20 cellular contexts compared by ENCODE assay signal in the genomic region with DNA sequence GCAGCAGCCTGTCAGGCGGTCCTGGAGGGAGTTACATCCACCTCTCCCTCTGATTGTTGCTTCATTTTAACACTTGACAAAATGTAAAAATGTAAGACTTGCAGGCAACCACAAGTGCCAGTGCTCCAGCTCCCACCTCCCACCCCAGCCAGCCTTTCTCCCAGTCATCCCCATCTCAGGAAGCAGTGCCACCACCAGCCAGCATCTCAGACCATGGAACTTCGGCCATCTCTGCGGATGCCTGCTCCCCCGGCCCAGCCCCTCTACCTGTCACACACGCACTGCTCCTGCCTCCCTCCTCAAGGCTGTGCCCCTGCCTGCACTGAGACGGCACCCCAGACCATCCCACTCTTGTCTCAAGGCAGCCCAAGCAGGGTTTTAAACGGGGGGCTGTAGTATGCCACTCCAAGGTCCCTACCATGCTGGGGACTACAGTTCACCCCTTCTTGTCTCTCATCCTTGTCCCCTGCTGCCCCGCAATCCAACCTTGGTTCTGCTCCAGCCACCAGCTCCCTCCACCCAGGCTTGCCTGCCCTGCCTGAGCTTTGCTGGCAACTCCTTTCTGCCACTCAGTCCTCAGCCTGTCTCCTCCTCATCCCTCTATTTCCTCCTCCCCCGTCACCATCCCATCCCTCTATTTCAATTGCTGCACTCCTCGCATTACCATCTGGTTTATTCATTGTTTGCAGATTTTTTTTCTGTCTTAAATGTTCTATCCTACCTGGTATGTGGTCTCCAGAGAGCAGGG.
DNase-seq lines count a peak whose midpoint lies in the region; ATAC-seq, FAIRE-seq and TF ChIP-seq lines count a peak whose summit lies in the region.
"Had no signal": no experiment of that assay in that cellular context is flagged by ENCODE, and none has a peak within 500 bp of the region (broad histone marks: within the 10 kb centered on the region; RNA-seq: fewer than 3 reads in every experiment).

No MANE protein-coding gene starts in this region.

- POLR2A ChIA-PET in activated CD8-positive, alpha-beta T cell treated with anti-CD3 and anti-CD28 coated beads, Interleukin-2, amount 10 ng/mL, durations not matched to agents 7 days and 5 days (lab: Charles Lee) = interaction anchor here (0.5 kb wide), 1 partner anchor 208 kb away, joined by 4 read pairs; no protein-coding TSS in a partner anchor
- POLR2A ChIA-PET in activated CD8-positive, alpha-beta T cell treated with anti-CD3 and anti-CD28 coated beads for 36 hours (lab: Charles Lee) = no interaction called here
- POLR2A ChIA-PET in H1 (lab: Charles Lee; ENCODE audit: partially characterized antibody) = interaction anchor here (0.8 to 1.1 kb wide), 3 partner anchors 10 to 13 kb away, joined by 3 to 4 read pairs (median 3); no protein-coding TSS in a partner anchor

- peak overlapping the region; percentile 1 for H3K27ac Mint-ChIP-seq in activated CD8-positive, alpha-beta T cell treated with anti-CD3 and anti-CD28 coated beads, Interleukin-2, amount 10 ng/mL, durations not matched to agents 7 days and 5 days
- H3K27ac Mint-ChIP-seq in activated CD8-positive, alpha-beta T cell treated with anti-CD3 and anti-CD28 coated beads for 36 hours = no peak overlapping the region
- peak overlapping the region; percentile 36 for H3K27ac Mint-ChIP-seq in nephron progenitor cell

- H4K91ac ChIP-seq in H1 (replicated peaks; ENCODE audit: insufficient read length, low read length) = peak overlapping the region; percentile 59

- H3K79me1 ChIP-seq in H1 (ENCODE audit: low read depth, low read length) = peaks cover 3% of the 10 kb centered on the region; the same call in 1 of the 2 replicates

- H3K4me1 Mint-ChIP-seq in activated CD8-positive, alpha-beta T cell treated with anti-CD3 and anti-CD28 coated beads, Interleukin-2, amount 10 ng/mL, durations not matched to agents 7 days and 5 days (ENCODE audit: low read depth) = peaks cover 8% of the 10 kb centered on the region
- H3K4me1 Mint-ChIP-seq in activated CD8-positive, alpha-beta T cell treated with anti-CD3 and anti-CD28 coated beads for 36 hours (ENCODE audit: low read depth) = peaks cover 10% of the 10 kb centered on the region
- H3K4me1 Mint-ChIP-seq in nephron progenitor cell = peaks cover 44% of the 10 kb centered on the region

- H3K14ac ChIP-seq in H1 (ENCODE audit: insufficient read length) = no peak overlapping the region

- no peak overlapping the region for H3K4me3 Mint-ChIP-seq in activated CD8-positive, alpha-beta T cell treated with anti-CD3 and anti-CD28 coated beads, Interleukin-2, amount 10 ng/mL, durations not matched to agents 7 days and 5 days
- H3K4me3 Mint-ChIP-seq in activated CD8-positive, alpha-beta T cell treated with anti-CD3 and anti-CD28 coated beads for 36 hours = no peak overlapping the region
- peak overlapping the region; percentile 15 for H3K4me3 Mint-ChIP-seq in nephron progenitor cell

- no peak overlapping the region for H2BK120ac ChIP-seq in H1 (replicated peaks; ENCODE audit: low read depth, low read length)

- no peak overlapping the region for H3K4ac ChIP-seq in H1 (replicated peaks; ENCODE audit: insufficient read length, low read depth, low read length)

- H3K36me3 ChIP-seq in H7 (replicated peaks; ENCODE audit: control insufficient read depth, insufficient read depth, low read length) (no peaks in the 10 kb centered on the region), H1 (ENCODE audit: control insufficient read depth in 2 of 4, insufficient read depth in 4 of 4, low read length in 3 of 4) (no peaks in the 10 kb centered on the region)

- no peak for ATAC-seq in activated CD8-positive, alpha-beta T cell treated with anti-CD3 and anti-CD28 coated beads, Interleukin-2, amount 10 ng/mL, durations not matched to agents 7 days and 5 days
- ATAC-seq in activated CD8-positive, alpha-beta T cell treated with anti-CD3 and anti-CD28 coated beads for 36 hours = no peak
- ATAC-seq in GM19351 (IDR thresholded peaks at IDR 0.05; ENCODE audit: unreplicated experiment) (no peak), GM19324 (IDR thresholded peaks at IDR 0.05; ENCODE audit: low FRiP score, unreplicated experiment) (no peak)
- ATAC-seq: HepG2 had no signal

- H3K9me3 Mint-ChIP-seq in activated CD8-positive, alpha-beta T cell treated with anti-CD3 and anti-CD28 coated beads, Interleukin-2, amount 10 ng/mL, durations not matched to agents 7 days and 5 days (ENCODE audit: insufficient read depth) = no peaks in the 10 kb centered on the region
- no peaks in the 10 kb centered on the region for H3K9me3 Mint-ChIP-seq in activated CD8-positive, alpha-beta T cell treated with anti-CD3 and anti-CD28 coated beads for 36 hours
- no peaks in the 10 kb centered on the region for H3K9me3 Mint-ChIP-seq in nephron progenitor cell

- no peak overlapping the region for H2AK5ac ChIP-seq in H1 (ENCODE audit: low read depth, low read length)

- 74% methylated on average over 10 of the region's 10 CpGs; no CpG with 5 or more reads in 1 of the 2 experiments for WGBS in H1 (ENCODE audit: extremely low coverage in 1 of 2, insufficient coverage in 1 of 2, insufficient read length in 1 of 2, insufficient replicate concordance in 2 of 2, low coverage in 1 of 2, low lambda C conversion rate in 2 of 2, missing lambda C conversion rate in 1 of 2), 2 experiments

- peaks cover 0 to 17% (median 5%) of the 10 kb centered on the region in 4 experiments; a peak in 6 of 7 replicates for H3K4me1 ChIP-seq in H1 (replicated peaks in 1 of 4; ENCODE audit: control insufficient read depth in 3 of 4, insufficient read depth in 4 of 4, low read length in 3 of 4)

- CTCF ChIA-PET in activated CD8-positive, alpha-beta T cell treated with anti-CD3 and anti-CD28 coated beads, Interleukin-2, amount 10 ng/mL, durations not matched to agents 7 days and 5 days (lab: Charles Lee) = interaction anchor here (1.4 kb wide), 1 partner anchor 17 kb away, joined by 4 read pairs; no protein-coding TSS in a partner anchor
- CTCF ChIA-PET in activated CD8-positive, alpha-beta T cell treated with anti-CD3 and anti-CD28 coated beads for 36 hours (lab: Charles Lee) = interaction anchor here (0.8 to 1.4 kb wide), 3 partner anchors 76 to 133 kb away, joined by 3 to 4 read pairs (median 3); no protein-coding TSS in a partner anchor
- CTCF ChIA-PET in H1 (lab: Charles Lee; ENCODE audit: partially characterized antibody) = interaction anchor here (0.9 to 1.0 kb wide), 2 partner anchors 35 to 149 kb away, joined by 3 to 5 read pairs; no protein-coding TSS in a partner anchor

- no peak overlapping the region for H2AFZ ChIP-seq in H1 (ENCODE audit: low read length)
- H2AFZ ChIP-seq: GM23248, PC-9 had no signal

- intact Hi-C loops in activated CD8-positive, alpha-beta T cell treated with anti-CD3 and anti-CD28 coated beads for 36 hours (cut with micrococcal nuclease) = loop anchor here (10.0 kb wide), 1 partner anchor 87 kb away; a partner anchor contains a TSS

- H3K27me3 ChIP-seq in H7 (ENCODE audit: control insufficient read depth, insufficient read depth, low read length) (no peaks in the 10 kb centered on the region), H1 (replicated peaks in 1 of 4; ENCODE audit: control insufficient read depth in 3 of 4, extremely low read depth in 1 of 4, insufficient read depth in 3 of 4, low read length in 3 of 4) (no peaks in the 10 kb centered on the region)

- peak overlapping the region; percentile 80 for H2BK12ac ChIP-seq in H1 (ENCODE audit: low read depth, low read length)

- H3K4me2 ChIP-seq in H1 (ENCODE audit: insufficient read depth in 1 of 2, low read depth in 2 of 2, low read length in 2 of 2) = peak overlapping the region; percentile 22 to 30; a peak in 3 of 4 replicates
- H3K4me2 ChIP-seq: PC-9 had no signal

- no peak for TF ChIP-seq EP300 in H1 (IDR thresholded peaks at IDR 0.05; ENCODE audit: borderline replicate concordance in 1 of 2, low read depth in 2 of 2, low read length in 2 of 2)

- no peak overlapping the region for H4K5ac ChIP-seq in H1 (ENCODE audit: insufficient read length, low read depth, low read length)

- H3K9ac ChIP-seq in H1 (replicated peaks in 1 of 4; ENCODE audit: extremely low read depth in 1 of 4, low read depth in 3 of 4, low read length in 3 of 4) = no peak overlapping the region
- H3K9ac ChIP-seq: GM23248 had no signal

- no peak overlapping the region for H4K8ac ChIP-seq in H1 (ENCODE audit: extremely low read depth, insufficient read depth, low read length)

- no peak for FAIRE-seq in H1 (lab: Jason Lieb, UNC)
- FAIRE-seq: GM12891, GM18507, HepG2 had no signal

- H3K9me3 ChIP-seq in H1 (ENCODE audit: insufficient read depth in 2 of 2, low read depth in 1 of 2, low read length in 1 of 2) = no peaks in the 10 kb centered on the region

- H2BK20ac ChIP-seq in H1 (ENCODE audit: low read length) = 0 out of 2 replicates have a peak overlapping the region, but pooled peaks have one; percentile 48

- no peak for TF ChIP-seq POLR2A in H1 (IDR thresholded peaks at IDR 0.05; ENCODE audit: control extremely low read depth in 1 of 2, low read depth in 2 of 2, low read length in 2 of 2)

- no peaks in the 10 kb centered on the region for H3K36me3 Mint-ChIP-seq in activated CD8-positive, alpha-beta T cell treated with anti-CD3 and anti-CD28 coated beads, Interleukin-2, amount 10 ng/mL, durations not matched to agents 7 days and 5 days (ENCODE audit: low read depth)
- H3K36me3 Mint-ChIP-seq in activated CD8-positive, alpha-beta T cell treated with anti-CD3 and anti-CD28 coated beads for 36 hours (ENCODE audit: low read depth) = no peaks in the 10 kb centered on the region
- H3K36me3 Mint-ChIP-seq in nephron progenitor cell (ENCODE audit: low read depth) = no peaks in the 10 kb centered on the region

- H2BK15ac ChIP-seq in H1 (ENCODE audit: low read length) = 0 out of 2 replicates have a peak overlapping the region, but pooled peaks have one; percentile 61

- H3K79me2 ChIP-seq in H1 (ENCODE audit: control insufficient read depth in 1 of 2, insufficient read depth in 2 of 2, low read length in 2 of 2) = no peaks in the 10 kb centered on the region

- no peak overlapping the region for H3K23ac ChIP-seq in H1 (ENCODE audit: insufficient read length)

- H3K27ac ChIP-seq in H1 (ENCODE audit: low read depth, low read length) = no peak overlapping the region
- H3K27ac ChIP-seq: PC-9 had no signal

- TF ChIP-seq CTCF in activated CD8-positive, alpha-beta T cell treated with anti-CD3 and anti-CD28 coated beads for 36 hours (IDR thresholded peaks at IDR 0.05) = no peak
- TF ChIP-seq CTCF in H1 (IDR thresholded peaks at IDR 0.05; ENCODE audit: control extremely low read depth in 1 of 3, insufficient read depth in 1 of 3, low read depth in 1 of 3, low read length in 3 of 3) (no peak), nephron progenitor cell (IDR thresholded peaks at IDR 0.05) (no peak)

- peaks cover 0 to 2% of the 10 kb centered on the region in 2 experiments for H4K20me1 ChIP-seq in H1 (replicated peaks in 1 of 2; ENCODE audit: control insufficient read depth in 1 of 2, insufficient read depth in 2 of 2, low read length in 2 of 2)

- peak overlapping the region; percentile 60; the same call in 1 of the 2 replicates for H3K18ac ChIP-seq in H1 (ENCODE audit: extremely low read depth, low read length)

- peak overlapping the region; percentile 81; the same call in 1 of the 2 replicates for H2BK5ac ChIP-seq in H1 (ENCODE audit: low read depth, low read length)

- no peaks in the 10 kb centered on the region for H3K27me3 Mint-ChIP-seq in activated CD8-positive, alpha-beta T cell treated with anti-CD3 and anti-CD28 coated beads, Interleukin-2, amount 10 ng/mL, durations not matched to agents 7 days and 5 days (ENCODE audit: low read depth)
- no peaks in the 10 kb centered on the region for H3K27me3 Mint-ChIP-seq in activated CD8-positive, alpha-beta T cell treated with anti-CD3 and anti-CD28 coated beads for 36 hours
- H3K27me3 Mint-ChIP-seq in nephron progenitor cell (ENCODE audit: low read depth, poor library complexity) = peaks cover 7% of the 10 kb centered on the region

- DNase-seq in activated CD8-positive, alpha-beta T cell treated with anti-CD3 and anti-CD28 coated beads, Interleukin-2, amount 10 ng/mL, durations not matched to agents 7 days and 5 days = no peak
- DNase-seq in activated CD8-positive, alpha-beta T cell treated with anti-CD3 and anti-CD28 coated beads for 36 hours = no peak
- DNase-seq in H7 (peak; percentile 39), H1 (ENCODE audit: low read depth in 1 of 2, low spot score in 2 of 2) (no peak), nephron progenitor cell (no peak), NCI-H2107 (lab: John Stamatoyannopoulos, UW) (no peak)
- DNase-seq: 8988T, GF-D8, GM23248, KG1, NCI-H1436, NCI-H2029, NCI-H510A treated with DMSO at 0.1 percent for 48 hours, NCI-H82, PC-9 had no signal

- no peak overlapping the region for H3K4me3 ChIP-seq in H7 (ENCODE audit: insufficient read depth, low read depth, low read length)
- no peak overlapping the region for H3K4me3 ChIP-seq in H1 (ENCODE audit: extremely low read depth in 1 of 4, insufficient read depth in 2 of 4, low read depth in 3 of 4, low read length in 4 of 4)
- H3K4me3 ChIP-seq: GM23248, PC-9 had no signal

- TF ChIP-seq RAD21 in H1 (IDR thresholded peaks at IDR 0.05 in 1 of 2, conservative IDR thresholded peaks at IDR 0.05 in 1 of 2; ENCODE audit: low read depth in 2 of 2, low read length in 2 of 2) = no peak

- no peaks in the 10 kb centered on the region for H3K23me2 ChIP-seq in H1 (ENCODE audit: low read depth, low read length)

- H3K56ac ChIP-seq in H1 (replicated peaks; ENCODE audit: insufficient read length, low read depth, low read length) = no peak overlapping the region
